ENCODE assay signal across 8 cellular contexts in the genomic region with DNA sequence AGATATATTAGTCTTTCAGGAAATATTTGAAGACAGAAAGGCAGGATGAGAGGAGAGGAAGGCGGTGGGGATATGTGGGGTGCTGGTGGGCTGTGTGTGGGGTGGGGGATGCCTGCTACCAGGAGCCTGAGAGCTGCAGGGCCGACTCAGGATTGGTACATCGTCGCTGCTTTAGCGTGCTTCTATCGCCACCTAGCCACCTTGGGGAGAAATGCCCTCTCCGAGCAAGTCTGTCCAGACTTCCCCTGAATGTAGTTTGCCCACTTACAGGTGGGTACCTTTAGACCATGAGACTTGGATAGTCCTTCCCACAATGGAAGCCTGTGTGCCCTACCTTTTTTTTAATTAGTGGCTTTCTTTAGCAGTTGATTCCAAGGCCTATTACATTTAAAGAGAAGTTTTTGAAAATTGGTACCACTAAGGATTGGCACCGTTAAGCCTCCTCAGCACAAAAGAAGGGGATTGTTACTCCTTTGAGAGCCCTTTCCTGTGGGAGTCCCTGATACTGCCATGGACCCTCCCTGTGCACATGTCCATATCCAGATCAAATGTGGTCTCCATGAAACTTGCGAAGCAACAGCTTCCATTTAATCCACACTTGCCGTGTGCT.
DNase-seq lines count a peak whose midpoint lies in the region; ATAC-seq and TF ChIP-seq lines count a peak whose summit lies in the region.

No MANE protein-coding gene starts in this region.

- H3K4me1 Mint-ChIP-seq in natural killer cell: no peaks in the 10 kb centered on the region

- no peaks in the 10 kb centered on the region for H3K9me3 Mint-ChIP-seq in natural killer cell

- no peak for TF ChIP-seq POLR2A in esophagus muscularis mucosa (IDR thresholded peaks at IDR 0.05; ENCODE audit: low read depth)
- no peak for TF ChIP-seq POLR2A in stomach (IDR thresholded peaks at IDR 0.05)

- H3K36me3 ChIP-seq in esophagus muscularis mucosa (no peaks in the 10 kb centered on the region), stomach (no peaks in the 10 kb centered on the region)

- TF ChIP-seq CTCF in esophagus muscularis mucosa (IDR thresholded peaks at IDR 0.05) (peak; percentile 75 to 89 (median 78)), natural killer cell (IDR thresholded peaks at IDR 0.05) (peak; percentile 43), stomach (IDR thresholded peaks at IDR 0.05) (peak in 5 of 7 experiments; percentile 64 to 79 (median 69))

- 30% methylated on average over 10 of the region's 10 CpGs for WGBS in esophagus muscularis mucosa
- 28 to 31% (median 29%) methylated on average over 10 of the region's 10 CpGs for WGBS in stomach, 5 donors

- H3K36me3 Mint-ChIP-seq in natural killer cell: no peaks in the 10 kb centered on the region

- H3K27ac Mint-ChIP-seq in natural killer cell: no peak overlapping the region

- H3K4me1 ChIP-seq in esophagus muscularis mucosa (peaks cover 0 to 23% (median 11%) of the 10 kb centered on the region in 4 donors), stomach (peaks cover 0 to 8% (median 2%) of the 10 kb centered on the region in 4 donors)

- H3K27ac ChIP-seq in esophagus muscularis mucosa (replicated peaks in 1 of 4) (no peak overlapping the region), stomach (no peak overlapping the region)

- DNase-seq in AML-193 (lab: John Stamatoyannopoulos, UW) (peak; percentile 45 to 61), NOMO-1 treated with DMSO at 0.1 percent for 48 hours (lab: John Stamatoyannopoulos, UW; ENCODE audit: unreplicated experiment) (peak; percentile 47), esophagus muscularis mucosa (ENCODE audit: extremely low spot score) (no peak), natural killer cell (peak; percentile 17), stomach (peak; percentile 59)
- DNase-seq in activated CD8-positive, alpha-beta memory T cell treated with anti-CD3 and anti-CD28 coated beads, Interleukin-2, amount 50 U/mL, for 48 hours: peak; percentile 75

- H3K4me3 Mint-ChIP-seq in natural killer cell: no peak overlapping the region

- H3K27me3 ChIP-seq in esophagus muscularis mucosa: no peaks in the 10 kb centered on the region
- no peaks in the 10 kb centered on the region for H3K27me3 ChIP-seq in stomach

- TF ChIP-seq EP300 in esophagus muscularis mucosa (IDR thresholded peaks at IDR 0.05): no peak
- no peak for TF ChIP-seq EP300 in stomach (IDR thresholded peaks at IDR 0.05)

- H3K27me3 Mint-ChIP-seq in natural killer cell (ENCODE audit: low read depth in 2 of 2): peaks cover 15 to 32% of the 10 kb centered on the region in 2 donors

- H3K4me3 ChIP-seq in esophagus muscularis mucosa: no peak overlapping the region
- H3K4me3 ChIP-seq in stomach: no peak overlapping the region

- intact Hi-C loops in esophagus muscularis mucosa (cut with DNase I) (loop anchor here (1.0 to 10.0 kb wide), 2 partner anchors 134 to 292 kb away; no protein-coding TSS in a partner anchor), natural killer cell (cut with micrococcal nuclease) (loop anchor here (2.0 kb wide), 2 partner anchors 292 to 334 kb away; no protein-coding TSS in a partner anchor), stomach (cut with DNase I; ENCODE audit: low total_unique reads) (loop anchor here (10.0 kb wide), 1 partner anchor 334 kb away; no protein-coding TSS in a partner anchor)

- H3K9me3 ChIP-seq in esophagus muscularis mucosa (no peaks in the 10 kb centered on the region), stomach (no peaks in the 10 kb centered on the region)

- ATAC-seq in GM19023 (IDR thresholded peaks at IDR 0.05; ENCODE audit: unreplicated experiment) (peak; percentile 84), HG03571 (IDR thresholded peaks at IDR 0.05; ENCODE audit: unreplicated experiment) (peak; percentile 64), natural killer cell (peak in 2 of 3 donors; percentile 58 to 73)
